ENCODE assay signal across 8 cellular contexts in genomic region chr13:49936943-49937273, GRCh38. TPM values are rescaled to one million over a fixed set of nuclear protein-coding genes. Genes with fewer than 3 reads are reported as not detected.
A peak's percentile ranks its signal among the peaks of the same experiment; 100 is the strongest.
DNase-seq lines count a peak whose midpoint lies in the region; ATAC-seq, FAIRE-seq and TF ChIP-seq lines count a peak whose summit lies in the region.

No MANE protein-coding gene starts in this region.

- H3K4me2 ChIP-seq in mesendoderm (ENCODE audit: low read length) = peak overlapping the region; percentile 79

- ATAC-seq in GM18505 (IDR thresholded peaks at IDR 0.05; ENCODE audit: unreplicated experiment) = peak; percentile 19
- no peak for ATAC-seq in HG02571 (IDR thresholded peaks at IDR 0.05; ENCODE audit: unreplicated experiment)

- H3K9ac ChIP-seq in HUES6 (ENCODE audit: low read length) (peak overlapping the region; percentile 50), mesendoderm (ENCODE audit: low read length) (peak overlapping the region; percentile 69)

- H3K79me2 ChIP-seq in mesendoderm (ENCODE audit: control insufficient read depth, insufficient read depth, low read length) = no peaks in the 10 kb centered on the region

- H4K5ac ChIP-seq in mesendoderm (ENCODE audit: low read length) = no peak overlapping the region

- no peak overlapping the region for H4K8ac ChIP-seq in mesendoderm (ENCODE audit: low read depth, low read length)

- no peak overlapping the region for H3K4ac ChIP-seq in mesendoderm (ENCODE audit: low read depth, low read length)

- H3K36me3 ChIP-seq in HUES6 (ENCODE audit: control insufficient read depth, insufficient read depth, low read length) (no peaks in the 10 kb centered on the region), bronchial epithelial cell (ENCODE audit: control insufficient read depth, insufficient read depth, low read length) (no peaks in the 10 kb centered on the region), mesendoderm (ENCODE audit: control insufficient read depth, insufficient read depth, low read length) (no peaks in the 10 kb centered on the region)

- peak; percentile 25 for TF ChIP-seq POLR2A in GM18505 (IDR thresholded peaks at IDR 0.05; ENCODE audit: borderline replicate concordance, extremely low read depth, insufficient read depth, insufficient read length)

- H2BK120ac ChIP-seq in mesendoderm (ENCODE audit: low read depth, low read length) = no peak overlapping the region

- H3K4me1 ChIP-seq in HUES6 (ENCODE audit: control insufficient read depth, insufficient read depth, low read length) (peaks cover 4% of the 10 kb centered on the region; the same call in 1 of the 2 replicates), mesendoderm (ENCODE audit: control insufficient read depth, low read depth, low read length) (no peaks in the 10 kb centered on the region)

- H3K56ac ChIP-seq in mesendoderm (ENCODE audit: low read length) = peak overlapping the region; percentile 79

- H3K27ac ChIP-seq in HUES6 (ENCODE audit: low read depth, low read length) (no peak overlapping the region), mesendoderm (ENCODE audit: low read depth, low read length) (no peak overlapping the region)

- H3K79me1 ChIP-seq in mesendoderm (ENCODE audit: low read length) = no peaks in the 10 kb centered on the region

- H2BK15ac ChIP-seq in mesendoderm (replicated peaks; ENCODE audit: low read depth) = no peak overlapping the region

- H2BK5ac ChIP-seq in mesendoderm (ENCODE audit: low read length) = no peak overlapping the region

- peak overlapping the region; percentile 89 for H3K4me3 ChIP-seq in HUES6 (ENCODE audit: low read depth, low read length)
- peak overlapping the region; percentile 93 for H3K4me3 ChIP-seq in bronchial epithelial cell (ENCODE audit: low read depth, low read length)
- H3K4me3 ChIP-seq in mesendoderm (ENCODE audit: low read length) = peak overlapping the region; percentile 63

- no peak overlapping the region for H3K18ac ChIP-seq in mesendoderm (ENCODE audit: low read length)

- H3K27me3 ChIP-seq in HUES6 (ENCODE audit: control insufficient read depth, insufficient read depth, low read length) (peaks cover 11% of the 10 kb centered on the region), bronchial epithelial cell (ENCODE audit: control insufficient read depth, insufficient read depth, low read length) (no peaks in the 10 kb centered on the region), mesendoderm (ENCODE audit: insufficient read depth, low read length, poor library complexity) (no peaks in the 10 kb centered on the region)

- TF ChIP-seq CTCF in bronchial epithelial cell (IDR thresholded peaks at IDR 0.05; ENCODE audit: insufficient read depth, low read length, severe bottlenecking) = no peak

- WGBS in mesendoderm (ENCODE audit: extremely low coverage, insufficient coverage, low lambda C conversion rate) = no CpG with 5 or more reads among the region's 24 CpGs

- no peak overlapping the region for H2AK5ac ChIP-seq in mesendoderm (ENCODE audit: low read length)

- DNase-seq in bronchial epithelial cell (ENCODE audit: low read depth) (no peak), mesendoderm (peak; percentile 18), 8988T (no peak), Kasumi-1 (lab: John Stamatoyannopoulos, UW) (no peak)
- no peak for DNase-seq in stimulated activated CD4-positive, alpha-beta T cell treated with anti-CD3 and anti-CD28 coated beads, Interleukin-4, amount 100 ng/mL, for 4 hours

- no peak overlapping the region for H3K23ac ChIP-seq in mesendoderm (ENCODE audit: low read length)

- FAIRE-seq in bronchial epithelial cell (lab: Jason Lieb, UNC) = no peak

- no peaks in the 10 kb centered on the region for H3K9me3 ChIP-seq in HUES6 (ENCODE audit: control insufficient read depth, insufficient read depth, low read depth, low read length)

RNA-seq across cellular contexts. Expression of gene SPRYD7, which starts 0.8 kb away (rescaled TPM):
- total RNA-seq in bronchial epithelial cell = 5.0 and 7.4 TPM in 2 replicates
- 4.9 TPM for polyA plus RNA-seq in mesendoderm (2013, experiment 1 of 2)
- 5.1 TPM for polyA plus RNA-seq in mesendoderm (2013, experiment 2 of 2)

RNA-seq across cellular contexts. Expression of gene TRIM13, which starts 59.9 kb away (rescaled TPM):
- 17.5 and 19.0 TPM in 2 replicates for total RNA-seq in bronchial epithelial cell
- 17.3 TPM for polyA plus RNA-seq in mesendoderm (2013, experiment 1 of 2)
- 17.3 TPM for polyA plus RNA-seq in mesendoderm (2013, experiment 2 of 2)
